In genomic region chr2:85585781-85586105, GRCh38 we compare ENCODE assay signal across 9 cellular contexts. TPM values are rescaled to one million over a fixed set of nuclear protein-coding genes. Genes with fewer than 3 reads are reported as not detected.
A peak's percentile ranks its signal among the peaks of the same experiment; 100 is the strongest.
DNase-seq lines count a peak whose midpoint lies in the region; ATAC-seq and TF ChIP-seq lines count a peak whose summit lies in the region.
"Had no signal": no experiment of that assay in that cellular context is flagged by ENCODE, and none has a peak within 500 bp of the region (broad histone marks: within the 10 kb centered on the region; RNA-seq: fewer than 3 reads in every experiment).

No MANE protein-coding gene starts in this region.

- WGBS in spleen, 5 donors, result 33 to 64% (median 41%) methylated on average over 1 of the region's 1 CpG

- ATAC-seq in SK-N-SH treated with all-trans-retinoic acid at 6 μM for 48 hours (peak; percentile 26; the same call in 2 of the 3 replicates), HG02588 (IDR thresholded peaks at IDR 0.05; ENCODE audit: unreplicated experiment) (no peak), GM21515 (IDR thresholded peaks at IDR 0.05; ENCODE audit: unreplicated experiment) (no peak)

- H3K9me3 ChIP-seq in spleen, result no peaks in the 10 kb centered on the region

- H3K4me3 ChIP-seq in foreskin fibroblast (ENCODE audit: low read depth in 1 of 2, low read length in 2 of 2), result peak overlapping the region; percentile 58 to 59
- peak overlapping the region in 5 of 8 donors; percentile 55 to 77 (median 61) for H3K4me3 ChIP-seq in spleen

- H3K27ac ChIP-seq in spleen, result peak overlapping the region; percentile 83 to 93 (median 88)
- H3K27ac ChIP-seq: 22Rv1 had no signal

- TF ChIP-seq POLR2A in spleen (IDR thresholded peaks at IDR 0.05), result no peak

- intact Hi-C loops in spleen (cut with DNase I; ENCODE audit: low total_unique reads), result no loop called here

- peaks cover 0 to 25% (median 5%) of the 10 kb centered on the region in 6 donors for H3K36me3 ChIP-seq in spleen

- DNase-seq in DMS53 (lab: John Stamatoyannopoulos, UW) (peak; percentile 32), DMS53 treated with DMSO at 0.1 percent for 48 hours (lab: John Stamatoyannopoulos, UW; ENCODE audit: unreplicated experiment) (no peak), foreskin fibroblast (peak; percentile 50 to 59), spleen (no peak), NCI-H1694 treated with DMSO at 0.1 percent for 48 hours (lab: John Stamatoyannopoulos, UW) (no peak)

- peaks cover 45 to 100% (median 83%) of the 10 kb centered on the region in 6 donors for H3K4me1 ChIP-seq in spleen

- TF ChIP-seq CTCF in foreskin fibroblast (IDR thresholded peaks at IDR 0.05; ENCODE audit: low read depth, low read length) (no peak), spleen (IDR thresholded peaks at IDR 0.05 in 8 of 11, conservative IDR thresholded peaks at IDR 0.05 in 3 of 11) (no peak)

- H3K27me3 ChIP-seq in spleen (replicated peaks in 1 of 7), result no peaks in the 10 kb centered on the region

TF ChIP-seq in SK-N-SH treated with all-trans-retinoic acid at 6 μM for 48 hours, 23 proteins besides CTCF, POLR2A, EP300 and RAD21:
- no peak for TF ChIP-seq ZFP3 (CRISPR knock-in tag; IDR thresholded peaks at IDR 0.05)
- TF ChIP-seq ZNF70 (CRISPR knock-in tag; IDR thresholded peaks at IDR 0.05), result no peak
- TF ChIP-seq PPARA (CRISPR knock-in tag; IDR thresholded peaks at IDR 0.05; ENCODE audit: borderline replicate concordance), result no peak
- TF ChIP-seq ZNF8 (CRISPR knock-in tag; IDR thresholded peaks at IDR 0.05), result no peak
- TF ChIP-seq POU6F1 (CRISPR knock-in tag; IDR thresholded peaks at IDR 0.05; ENCODE audit: borderline replicate concordance, low read depth), result no peak
- no peak for TF ChIP-seq ZFP30 (CRISPR knock-in tag; IDR thresholded peaks at IDR 0.05)
- TF ChIP-seq SNAI2 (CRISPR knock-in tag; IDR thresholded peaks at IDR 0.05), result no peak
- TF ChIP-seq PATZ1 (CRISPR knock-in tag; IDR thresholded peaks at IDR 0.05; ENCODE audit: borderline replicate concordance), result no peak
- TF ChIP-seq CSDC2 (CRISPR knock-in tag; IDR thresholded peaks at IDR 0.05), result no peak
- TF ChIP-seq TOX (CRISPR knock-in tag; IDR thresholded peaks at IDR 0.05; ENCODE audit: borderline replicate concordance), result no peak
- no peak for TF ChIP-seq CREB5 (CRISPR knock-in tag; IDR thresholded peaks at IDR 0.05; ENCODE audit: low read depth)
- no peak for TF ChIP-seq BACH2 (CRISPR knock-in tag; IDR thresholded peaks at IDR 0.05; ENCODE audit: borderline replicate concordance)
- no peak for TF ChIP-seq ZNF565 (CRISPR knock-in tag; conservative IDR thresholded peaks at IDR 0.05; ENCODE audit: low read depth)
- no peak for TF ChIP-seq TSHZ2 (CRISPR knock-in tag; IDR thresholded peaks at IDR 0.05)

RNA-seq across cellular contexts. Expression of gene VAMP5, which starts 1.5 kb away (rescaled TPM):
- 10 to 100 TPM; 58.5 to 89.1 (median 64.0) TPM for total RNA-seq in spleen
- 100 to 1,000 TPM in 2 of 3 donors, 10 to 100 TPM in 1; 71.0 to 129 (median 120) TPM for polyA plus RNA-seq in spleen

RNA-seq across cellular contexts. Expression of gene VAMP8, which starts 8.4 kb away (rescaled TPM):
- total RNA-seq in spleen, result 100 to 1,000 TPM; 119 to 179 (median 145) TPM
- 100 to 1,000 TPM; 223 to 401 (median 350) TPM for polyA plus RNA-seq in spleen

RNA-seq across cellular contexts. Expression of gene RNF181, which starts 9.8 kb away (rescaled TPM):
- 100 to 1,000 TPM in 3 of 7 donors, 10 to 100 TPM in 4; 72.9 to 154 (median 82.1) TPM for total RNA-seq in spleen
- polyA plus RNA-seq in spleen, result 100 to 1,000 TPM; 139 to 184 (median 148) TPM

RNA-seq across cellular contexts. Expression of gene TMEM150A, which starts 16.8 kb away (rescaled TPM):
- total RNA-seq in spleen, result 10 to 100 TPM in 6 of 7 donors, 1 to 10 TPM in 1; 9.4 to 17.4 (median 11.2) TPM
- polyA plus RNA-seq in spleen, result 10 to 100 TPM; 14.6 to 18.8 (median 14.8) TPM

RNA-seq across cellular contexts. Expression of gene GGCX, which starts 24.4 kb away (rescaled TPM):
- total RNA-seq in spleen, result 10 to 100 TPM; 25.6 to 42.1 (median 31.9) TPM
- polyA plus RNA-seq in spleen, result 10 to 100 TPM; 11.0 to 15.7 (median 15.0) TPM

Comparison
In these comparisons a context has a peak if more than half of its experiments do, and no peak if none do; other contexts are left out.
1. DNase-seq: peak in DMS53 (single experiment) and foreskin fibroblast (2 of 2); none in DMS53 treated with DMSO at 0.1 percent for 48 hours (single experiment), spleen (single experiment) and NCI-H1694 treated with DMSO at 0.1 percent for 48 hours (single experiment).